ENCODE assay signal across 9 cellular contexts in genomic region chr19:44694184-44694579, GRCh38. TPM values are rescaled to one million over a fixed set of nuclear protein-coding genes. Genes with fewer than 3 reads are reported as not detected.
DNase-seq lines count a peak whose midpoint lies in the region; ATAC-seq, FAIRE-seq and TF ChIP-seq lines count a peak whose summit lies in the region.
"Had no signal": no experiment of that assay in that cellular context is flagged by ENCODE, and none has a peak within 500 bp of the region (broad histone marks: within the 10 kb centered on the region; RNA-seq: fewer than 3 reads in every experiment).

No MANE protein-coding gene starts in this region.

- H3K27me3 Mint-ChIP-seq in activated B cell treated with CpG ODN at 0.5 μM for 24 hours: peaks cover 20% of the 10 kb centered on the region
- H3K27me3 Mint-ChIP-seq in stimulated activated naive CD8-positive, alpha-beta T cell treated with anti-CD3 and anti-CD28 coated beads, Interleukin-15, amount 100 ng/mL, for 72 hours: peaks cover 20% of the 10 kb centered on the region
- peaks cover 54% of the 10 kb centered on the region for H3K27me3 Mint-ChIP-seq in activated CD8-positive, alpha-beta memory T cell treated with anti-CD3 and anti-CD28 coated beads, Interleukin-2, amount 10 ng/mL, durations not matched to agents 7 days and 5 days

- 64 to 80% (median 79%) methylated on average over 2 of the region's 2 CpGs for WGBS in ovary, 3 donors

- no peak for FAIRE-seq in RCC 7860 (lab: Jason Lieb, UNC)

- ATAC-seq in activated B cell treated with CpG ODN at 0.5 μM for 24 hours (ENCODE audit: low read depth): no peak
- no peak for ATAC-seq in stimulated activated naive CD8-positive, alpha-beta T cell treated with anti-CD3 and anti-CD28 coated beads, Interleukin-15, amount 100 ng/mL, for 72 hours
- no peak for ATAC-seq in activated CD8-positive, alpha-beta memory T cell treated with anti-CD3 and anti-CD28 coated beads, Interleukin-2, amount 10 ng/mL, durations not matched to agents 7 days and 5 days

- H3K4me1 ChIP-seq in fibroblast of lung (ENCODE audit: control insufficient read depth, extremely low read depth, insufficient read depth, low read length) (peaks cover 6% of the 10 kb centered on the region), ovary (ENCODE audit: insufficient read depth) (peaks cover 1% of the 10 kb centered on the region)

- no peak overlapping the region for H3K4me2 ChIP-seq in fibroblast of lung (ENCODE audit: extremely low read depth, insufficient read depth, low read length)

- intact Hi-C loops in activated B cell treated with CpG ODN at 0.5 μM for 24 hours (cut with micrococcal nuclease): no loop called here
- intact Hi-C loops in ovary (cut with DNase I): no loop called here

- H3K27ac ChIP-seq in fibroblast of lung (ENCODE audit: insufficient read depth, low read length) (no peak overlapping the region), ovary (no peak overlapping the region)

- H3K79me2 ChIP-seq in fibroblast of lung (ENCODE audit: control insufficient read depth, insufficient read depth, low read length): no peaks in the 10 kb centered on the region

- no peak overlapping the region for H3K4me3 ChIP-seq in fibroblast of lung (replicated peaks in 1 of 4; ENCODE audit: control extremely low read depth in 1 of 4, insufficient read depth in 1 of 4, low read depth in 3 of 4, low read length in 4 of 4)
- no peak overlapping the region for H3K4me3 ChIP-seq in ovary

- peak; percentile 71 for DNase-seq in activated effector memory CD4-positive, alpha-beta T cell treated with anti-CD3 and anti-CD28 coated beads, Interleukin-2, amount 50 U/mL, for 16 hours
- no peak for DNase-seq in activated effector memory CD4-positive, alpha-beta T cell treated with Interleukin-2 at 50 U/mL for 16 hours
- DNase-seq in activated B cell treated with CpG ODN at 0.5 μM for 24 hours: no peak
- no peak for DNase-seq in fibroblast of lung (ENCODE audit: low read depth in 2 of 2)
- peak; percentile 33 to 37 for DNase-seq in stimulated activated naive CD8-positive, alpha-beta T cell treated with anti-CD3 and anti-CD28 coated beads, Interleukin-15, amount 100 ng/mL, for 72 hours
- no peak for DNase-seq in RCC 7860 (ENCODE audit: low spot score)
- no peak for DNase-seq in ovary
- DNase-seq in activated CD8-positive, alpha-beta memory T cell treated with anti-CD3 and anti-CD28 coated beads, Interleukin-2, amount 10 ng/mL, durations not matched to agents 7 days and 5 days: no peak
- DNase-seq: NCI-H1930 had no signal

- no peak overlapping the region for H3K27ac Mint-ChIP-seq in activated B cell treated with CpG ODN at 0.5 μM for 24 hours
- peak overlapping the region; percentile 1 to 75 for H3K27ac Mint-ChIP-seq in stimulated activated naive CD8-positive, alpha-beta T cell treated with anti-CD3 and anti-CD28 coated beads, Interleukin-15, amount 100 ng/mL, for 72 hours
- H3K27ac Mint-ChIP-seq in activated CD8-positive, alpha-beta memory T cell treated with anti-CD3 and anti-CD28 coated beads, Interleukin-2, amount 10 ng/mL, durations not matched to agents 7 days and 5 days: no peak overlapping the region

- CTCF ChIA-PET in activated B cell treated with CpG ODN at 0.5 μM for 24 hours (lab: Charles Lee): no interaction called here
- CTCF ChIA-PET in activated CD8-positive, alpha-beta memory T cell treated with anti-CD3 and anti-CD28 coated beads, Interleukin-2, amount 10 ng/mL, durations not matched to agents 7 days and 5 days (lab: Charles Lee): interaction anchor here (1.0 to 8.7 kb wide), 4 partner anchors 9 to 79 kb away, joined by 3 to 117 read pairs (median 52); no protein-coding TSS in a partner anchor

- no peaks in the 10 kb centered on the region for H4K20me1 ChIP-seq in fibroblast of lung (ENCODE audit: control insufficient read depth, extremely low read depth, insufficient read depth, low read length)

- H3K27me3 ChIP-seq in fibroblast of lung (ENCODE audit: control insufficient read depth, insufficient read depth, low read length) (no peaks in the 10 kb centered on the region), ovary (no peaks in the 10 kb centered on the region)

- TF ChIP-seq CTCF in activated B cell treated with CpG ODN at 0.5 μM for 24 hours (IDR thresholded peaks at IDR 0.05): no peak
- TF ChIP-seq CTCF in fibroblast of lung (conservative IDR thresholded peaks at IDR 0.05 in 1 of 2, IDR thresholded peaks at IDR 0.05 in 1 of 2; ENCODE audit: low read depth in 1 of 2, low read length in 2 of 2): peak; percentile 18 to 31
- no peak for TF ChIP-seq CTCF in ovary (IDR thresholded peaks at IDR 0.05)

- no peaks in the 10 kb centered on the region for H3K36me3 ChIP-seq in fibroblast of lung (ENCODE audit: control insufficient read depth, insufficient read depth, low read length)
- no peaks in the 10 kb centered on the region for H3K36me3 ChIP-seq in ovary

- H3K36me3 Mint-ChIP-seq in activated B cell treated with CpG ODN at 0.5 μM for 24 hours (ENCODE audit: low read depth): no peaks in the 10 kb centered on the region
- no peaks in the 10 kb centered on the region for H3K36me3 Mint-ChIP-seq in activated CD8-positive, alpha-beta memory T cell treated with anti-CD3 and anti-CD28 coated beads, Interleukin-2, amount 10 ng/mL, durations not matched to agents 7 days and 5 days

- TF ChIP-seq EP300 in ovary (IDR thresholded peaks at IDR 0.05): no peak

- no peak overlapping the region for H2AFZ ChIP-seq in fibroblast of lung (ENCODE audit: low read length)

- no peak for TF ChIP-seq POLR2A in ovary (IDR thresholded peaks at IDR 0.05)

- H3K9ac ChIP-seq in fibroblast of lung (ENCODE audit: insufficient read depth, low read length): no peak overlapping the region

- H3K9me3 ChIP-seq in fibroblast of lung (ENCODE audit: control insufficient read depth, insufficient read depth, low read depth, low read length) (no peaks in the 10 kb centered on the region), ovary (no peaks in the 10 kb centered on the region)

- POLR2A ChIA-PET in activated B cell treated with CpG ODN at 0.5 μM for 24 hours (lab: Charles Lee): no interaction called here

- H3K4me3 Mint-ChIP-seq in activated B cell treated with CpG ODN at 0.5 μM for 24 hours: peak overlapping the region; percentile 11
- H3K4me3 Mint-ChIP-seq in stimulated activated naive CD8-positive, alpha-beta T cell treated with anti-CD3 and anti-CD28 coated beads, Interleukin-15, amount 100 ng/mL, for 72 hours: peak overlapping the region in 1 of 2 donors; percentile 21
- H3K4me3 Mint-ChIP-seq in activated CD8-positive, alpha-beta memory T cell treated with anti-CD3 and anti-CD28 coated beads, Interleukin-2, amount 10 ng/mL, durations not matched to agents 7 days and 5 days: no peak overlapping the region

- peaks cover 28% of the 10 kb centered on the region for H3K4me1 Mint-ChIP-seq in activated B cell treated with CpG ODN at 0.5 μM for 24 hours
- H3K4me1 Mint-ChIP-seq in stimulated activated naive CD8-positive, alpha-beta T cell treated with anti-CD3 and anti-CD28 coated beads, Interleukin-15, amount 100 ng/mL, for 72 hours: peaks cover 51% of the 10 kb centered on the region
- peaks cover 23% of the 10 kb centered on the region for H3K4me1 Mint-ChIP-seq in activated CD8-positive, alpha-beta memory T cell treated with anti-CD3 and anti-CD28 coated beads, Interleukin-2, amount 10 ng/mL, durations not matched to agents 7 days and 5 days

- no peaks in the 10 kb centered on the region for H3K9me3 Mint-ChIP-seq in activated B cell treated with CpG ODN at 0.5 μM for 24 hours
- H3K9me3 Mint-ChIP-seq in stimulated activated naive CD8-positive, alpha-beta T cell treated with anti-CD3 and anti-CD28 coated beads, Interleukin-15, amount 100 ng/mL, for 72 hours: no peaks in the 10 kb centered on the region
- no peaks in the 10 kb centered on the region for H3K9me3 Mint-ChIP-seq in activated CD8-positive, alpha-beta memory T cell treated with anti-CD3 and anti-CD28 coated beads, Interleukin-2, amount 10 ng/mL, durations not matched to agents 7 days and 5 days (ENCODE audit: low read depth)

RNA-seq across cellular contexts. Expression of gene CEACAM16, which starts 4.8 kb away (rescaled TPM):
- total RNA-seq in activated B cell treated with CpG ODN at 0.5 μM for 24 hours: not detected in 2 replicates
- under 0.01 TPM in 1 of 2 replicates, not detected in the other for total RNA-seq in fibroblast of lung
- polyA plus RNA-seq in fibroblast of lung: not detected in 2 replicates
- not detected in 2 replicates for polyA plus RNA-seq in fibroblast of lung (2012)
- polyA minus RNA-seq in fibroblast of lung (ENCODE audit: low replicate concordance): not detected in 2 replicates
- total RNA-seq in ovary: not detected
- not detected for polyA plus RNA-seq in ovary
- total RNA-seq in activated CD8-positive, alpha-beta memory T cell treated with anti-CD3 and anti-CD28 coated beads, Interleukin-2, amount 10 ng/mL, durations not matched to agents 7 days and 5 days: not detected

RNA-seq across cellular contexts. Expression of gene CEACAM19, which starts 22.9 kb away (rescaled TPM):
- total RNA-seq in activated B cell treated with CpG ODN at 0.5 μM for 24 hours: not detected in 2 replicates
- 3.1 and 7.8 TPM in 2 replicates for total RNA-seq in fibroblast of lung
- polyA plus RNA-seq in fibroblast of lung: 7.7 and 9.9 TPM in 2 replicates
- 13.4 and 17.4 TPM in 2 replicates for polyA plus RNA-seq in fibroblast of lung (2012)
- polyA minus RNA-seq in fibroblast of lung (ENCODE audit: low replicate concordance): 9.1 and 12.4 TPM in 2 replicates
- 10 to 100 TPM in 1 of 7 donors, 1 to 10 TPM in 6; 2.6 to 10.0 (median 5.4) TPM for total RNA-seq in ovary
- 1 to 10 TPM; 2.2 to 5.1 TPM for polyA plus RNA-seq in ovary
- total RNA-seq in activated CD8-positive, alpha-beta memory T cell treated with anti-CD3 and anti-CD28 coated beads, Interleukin-2, amount 10 ng/mL, durations not matched to agents 7 days and 5 days: under 1 TPM in 1 of 2 experiments, not detected in 1; 0.63 TPM

RNA-seq across cellular contexts. Expression of gene PVR, which starts 50.5 kb away (rescaled TPM):
- total RNA-seq in activated B cell treated with CpG ODN at 0.5 μM for 24 hours: 0.10 TPM in 1 of 2 replicates, not detected in the other
- total RNA-seq in fibroblast of lung: 98.1 and 229 TPM in 2 replicates
- polyA plus RNA-seq in fibroblast of lung: 167 and 230 TPM in 2 replicates
- polyA plus RNA-seq in fibroblast of lung (2012): 120 and 175 TPM in 2 replicates
- polyA minus RNA-seq in fibroblast of lung (ENCODE audit: low replicate concordance): 229 and 330 TPM in 2 replicates
- 10 to 100 TPM; 18.8 to 26.6 (median 22.5) TPM for total RNA-seq in ovary
- 10 to 100 TPM; 14.0 to 33.9 TPM for polyA plus RNA-seq in ovary
- total RNA-seq in activated CD8-positive, alpha-beta memory T cell treated with anti-CD3 and anti-CD28 coated beads, Interleukin-2, amount 10 ng/mL, durations not matched to agents 7 days and 5 days: 1 to 10 TPM; 2.4 to 7.8 TPM

RNA-seq across cellular contexts. Expression of gene BCL3, which starts 54.3 kb away (rescaled TPM):
- total RNA-seq in activated B cell treated with CpG ODN at 0.5 μM for 24 hours (121 and 149 TPM in 2 replicates), fibroblast of lung (10.8 and 20.6 TPM in 2 replicates), ovary (100 to 1,000 TPM in 2 of 7 donors, 10 to 100 TPM in 5; 17.8 to 141 (median 50.7) TPM)
- polyA plus RNA-seq in fibroblast of lung (6.8 and 10.7 TPM in 2 replicates), ovary (10 to 100 TPM in 1 of 2 donors, 1 to 10 TPM in 1; 3.2 to 43.4 TPM)
- 50.8 and 53.1 TPM in 2 replicates for polyA plus RNA-seq in fibroblast of lung (2012)
- 37.8 and 45.9 TPM in 2 replicates for polyA minus RNA-seq in fibroblast of lung (ENCODE audit: low replicate concordance)
- total RNA-seq in activated CD8-positive, alpha-beta memory T cell treated with anti-CD3 and anti-CD28 coated beads, Interleukin-2, amount 10 ng/mL, durations not matched to agents 7 days and 5 days: 10 to 100 TPM; 56.3 to 60.3 TPM

Comparison
In these comparisons a context has a peak if more than half of its experiments do, and no peak if none do; other contexts are left out.
1. DNase-seq: peak in activated effector memory CD4-positive, alpha-beta T cell treated with anti-CD3 and anti-CD28 coated beads, Interleukin-2, amount 50 U/mL, for 16 hours (single experiment) and stimulated activated naive CD8-positive, alpha-beta T cell treated with anti-CD3 and anti-CD28 coated beads, Interleukin-15, amount 100 ng/mL, for 72 hours (2 of 2); none in activated effector memory CD4-positive, alpha-beta T cell treated with Interleukin-2 at 50 U/mL for 16 hours (single experiment), activated B cell treated with CpG ODN at 0.5 μM for 24 hours (single experiment), fibroblast of lung (0 of 2), RCC 7860 (single experiment), ovary (0 of 5) and activated CD8-positive, alpha-beta memory T cell treated with anti-CD3 and anti-CD28 coated beads, Interleukin-2, amount 10 ng/mL, durations not matched to agents 7 days and 5 days (single experiment).
2. H3K27ac Mint-ChIP-seq: peak in stimulated activated naive CD8-positive, alpha-beta T cell treated with anti-CD3 and anti-CD28 coated beads, Interleukin-15, amount 100 ng/mL, for 72 hours (2 of 2); none in activated B cell treated with CpG ODN at 0.5 μM for 24 hours (single experiment) and activated CD8-positive, alpha-beta memory T cell treated with anti-CD3 and anti-CD28 coated beads, Interleukin-2, amount 10 ng/mL, durations not matched to agents 7 days and 5 days (single experiment).
3. CTCF ChIP-seq: peak in fibroblast of lung (2 of 2); none in activated B cell treated with CpG ODN at 0.5 μM for 24 hours (single experiment) and ovary (0 of 3).